ENCODE assay signal across 10 cellular contexts in the genomic region with DNA sequence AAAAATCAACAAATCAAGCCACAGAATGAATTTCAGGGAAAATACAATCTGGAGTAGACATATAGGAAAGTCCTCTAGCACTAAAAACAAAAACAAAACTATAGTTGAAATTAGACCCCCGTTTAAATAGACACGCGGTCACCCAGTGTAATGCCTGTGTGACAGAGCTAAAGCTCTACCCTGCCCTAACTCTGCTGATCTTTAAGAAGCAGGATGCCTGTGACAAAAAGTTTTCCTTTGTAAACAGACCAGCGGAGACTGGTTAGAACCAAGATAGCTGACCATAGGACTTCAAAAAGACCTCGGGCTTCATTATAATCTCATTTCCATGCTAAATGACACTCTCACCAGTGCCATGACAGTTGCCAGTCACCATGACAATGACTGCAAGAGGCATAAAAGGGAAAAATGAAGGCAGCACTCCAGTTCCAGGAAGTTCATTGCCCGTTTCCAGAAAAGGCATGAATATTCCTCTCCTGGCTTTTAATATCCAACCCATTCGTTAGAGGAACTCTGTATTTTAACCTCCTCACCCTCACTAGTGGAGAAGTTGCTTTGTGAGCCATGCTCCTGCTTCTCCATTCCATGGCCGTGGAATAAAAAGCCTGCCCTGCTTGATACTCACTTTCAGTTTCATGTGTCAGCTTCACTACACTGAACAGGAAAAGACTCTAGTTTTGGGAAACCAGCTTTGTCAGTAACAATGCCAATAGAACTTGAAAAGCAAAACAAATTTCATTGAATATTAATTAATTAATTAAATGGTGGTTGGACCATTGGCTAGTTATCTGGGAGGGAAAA.
DNase-seq lines count a peak whose midpoint lies in the region; ATAC-seq, FAIRE-seq and TF ChIP-seq lines count a peak whose summit lies in the region.
"Had no signal": no experiment of that assay in that cellular context is flagged by ENCODE, and none has a peak within 500 bp of the region (broad histone marks: within the 10 kb centered on the region; RNA-seq: fewer than 3 reads in every experiment).

No MANE protein-coding gene starts in this region.

- CTCF ChIA-PET in activated CD4-positive, alpha-beta T cell treated with anti-CD3 and anti-CD28 coated beads for 36 hours (lab: Charles Lee): interaction anchor here (0.6 kb wide), 1 partner anchor 24 kb away, joined by 3 read pairs; no protein-coding TSS in a partner anchor

- intact Hi-C loops in activated CD4-positive, alpha-beta T cell treated with anti-CD3 and anti-CD28 coated beads for 36 hours (cut with DNase I, micrococcal nuclease): no loop called here
- intact Hi-C loops in kidney (cut with DNase I): no loop called here

- peak overlapping the region; percentile 11 for H3K27ac Mint-ChIP-seq in activated CD4-positive, alpha-beta T cell treated with anti-CD3 and anti-CD28 coated beads for 36 hours
- H3K27ac Mint-ChIP-seq in activated naive CD8-positive, alpha-beta T cell: no peak overlapping the region

- H3K36me3 ChIP-seq in kidney (ENCODE audit: control insufficient read depth in 1 of 2, insufficient read depth in 2 of 2, low read length in 2 of 2) (no peaks in the 10 kb centered on the region), subcutaneous abdominal adipose tissue (ENCODE audit: control insufficient read depth in 5 of 5, insufficient read depth in 5 of 5, low read length in 5 of 5) (no peaks in the 10 kb centered on the region)
- H3K36me3 ChIP-seq: tibial nerve had no signal

- ATAC-seq in activated CD4-positive, alpha-beta T cell treated with anti-CD3 and anti-CD28 coated beads for 36 hours: no peak
- no peak for ATAC-seq in GM21717 (IDR thresholded peaks at IDR 0.05; ENCODE audit: unreplicated experiment)

- no peak for TF ChIP-seq CTCF in kidney (IDR thresholded peaks at IDR 0.05; ENCODE audit: borderline replicate concordance, extremely low read depth, insufficient read depth)

- H3K27me3 Mint-ChIP-seq in activated CD4-positive, alpha-beta T cell treated with anti-CD3 and anti-CD28 coated beads for 36 hours: peaks cover 10% of the 10 kb centered on the region
- H3K27me3 Mint-ChIP-seq in activated naive CD8-positive, alpha-beta T cell: peaks cover 9% of the 10 kb centered on the region

- H3K9ac ChIP-seq in kidney (ENCODE audit: low read length in 2 of 2) (peak overlapping the region in 1 of 2 donors; percentile 25), subcutaneous abdominal adipose tissue (ENCODE audit: low read length in 5 of 5) (peak overlapping the region in 3 of 5 donors; percentile 24 to 51 (median 35))

- FAIRE-seq in kidney (lab: Jason Lieb, UNC): no peak

- no peaks in the 10 kb centered on the region for H3K36me3 Mint-ChIP-seq in activated CD4-positive, alpha-beta T cell treated with anti-CD3 and anti-CD28 coated beads for 36 hours (ENCODE audit: low read depth)
- no peaks in the 10 kb centered on the region for H3K36me3 Mint-ChIP-seq in activated naive CD8-positive, alpha-beta T cell

- no peak overlapping the region for H3K27ac ChIP-seq in kidney (ENCODE audit: low read depth in 2 of 2, low read length in 2 of 2)
- H3K27ac ChIP-seq in subcutaneous abdominal adipose tissue (ENCODE audit: low read depth, low read length): peak overlapping the region; percentile 6

- POLR2A ChIA-PET in activated CD4-positive, alpha-beta T cell treated with anti-CD3 and anti-CD28 coated beads for 36 hours (lab: Charles Lee): no interaction called here

- H3K4me1 ChIP-seq in kidney (ENCODE audit: control insufficient read depth in 1 of 2, insufficient read depth in 1 of 2, low read depth in 1 of 2, low read length in 2 of 2) (peaks cover 0 to 2% of the 10 kb centered on the region in 2 donors), subcutaneous abdominal adipose tissue (ENCODE audit: control insufficient read depth in 5 of 5, insufficient read depth in 5 of 5, low read length in 5 of 5) (peaks cover 0 to 15% (median 8%) of the 10 kb centered on the region in 5 donors)
- H3K4me1 ChIP-seq: tibial nerve had no signal

- H3K4me3 ChIP-seq in kidney (ENCODE audit: low read length in 2 of 2): peak overlapping the region; percentile 54 to 75
- peak overlapping the region; percentile 50 to 72 (median 65) for H3K4me3 ChIP-seq in subcutaneous abdominal adipose tissue (ENCODE audit: low read depth in 1 of 5, low read length in 5 of 5)

- H3K27me3 ChIP-seq in subcutaneous abdominal adipose tissue (ENCODE audit: control insufficient read depth in 5 of 5, insufficient read depth in 4 of 5, low read length in 5 of 5): no peaks in the 10 kb centered on the region
- H3K27me3 ChIP-seq: tibial nerve had no signal

- no peaks in the 10 kb centered on the region for H3K9me3 Mint-ChIP-seq in activated CD4-positive, alpha-beta T cell treated with anti-CD3 and anti-CD28 coated beads for 36 hours (ENCODE audit: low read depth)
- no peaks in the 10 kb centered on the region for H3K9me3 Mint-ChIP-seq in activated naive CD8-positive, alpha-beta T cell (ENCODE audit: low read depth)

- H3K9me3 ChIP-seq in kidney (ENCODE audit: control insufficient read depth in 1 of 2, low read length in 2 of 2): no peaks in the 10 kb centered on the region
- no peaks in the 10 kb centered on the region for H3K9me3 ChIP-seq in subcutaneous abdominal adipose tissue (ENCODE audit: control insufficient read depth in 5 of 5, low read length in 5 of 5)
- H3K9me3 ChIP-seq: tibial nerve had no signal

- no peaks in the 10 kb centered on the region for H3K4me1 Mint-ChIP-seq in activated CD4-positive, alpha-beta T cell treated with anti-CD3 and anti-CD28 coated beads for 36 hours
- peaks cover 4% of the 10 kb centered on the region for H3K4me1 Mint-ChIP-seq in activated naive CD8-positive, alpha-beta T cell (ENCODE audit: low read depth)

- H3K4me3 Mint-ChIP-seq in activated CD4-positive, alpha-beta T cell treated with anti-CD3 and anti-CD28 coated beads for 36 hours: peak overlapping the region; percentile 48
- H3K4me3 Mint-ChIP-seq in activated naive CD8-positive, alpha-beta T cell: peak overlapping the region; percentile 71

- DNase-seq in activated CD4-positive, alpha-beta T cell treated with anti-CD3 and anti-CD28 coated beads for 36 hours: no peak
- DNase-seq in activated CD4-positive, alpha-beta T cell treated with anti-CD3 and anti-CD28 coated beads for 1 hour: no peak
- DNase-seq in kidney: no peak
- DNase-seq in GOT3 (lab: John Stamatoyannopoulos, UW): no peak
- DNase-seq in SIG-M5 treated with dmso at 0.1 percent for 504 hours (lab: John Stamatoyannopoulos, UW; ENCODE audit: unreplicated experiment): no peak
- DNase-seq: AML-193 had no signal
